11 cellular contexts compared by ENCODE assay signal in genomic region chr6:134938896-134939295, GRCh38. TPM values are rescaled to one million over a fixed set of nuclear protein-coding genes. Genes with fewer than 3 reads are reported as not detected.
A peak's percentile ranks its signal among the peaks of the same experiment; 100 is the strongest.
DNase-seq lines count a peak whose midpoint lies in the region; ATAC-seq and TF ChIP-seq lines count a peak whose summit lies in the region.
"Had no signal": no experiment of that assay in that cellular context is flagged by ENCODE, and none has a peak within 500 bp of the region (broad histone marks: within the 10 kb centered on the region; RNA-seq: fewer than 3 reads in every experiment).

No MANE protein-coding gene starts in this region.

- no peaks in the 10 kb centered on the region for H3K27me3 Mint-ChIP-seq in CD4-positive, alpha-beta T cell

- no peak overlapping the region for H3K4ac ChIP-seq in neuronal stem cell (ENCODE audit: low read length)

- peak; percentile 91 for ATAC-seq in CD4-positive, alpha-beta T cell (ENCODE audit: poor library complexity)
- peak; percentile 88 for ATAC-seq in HG02678 (IDR thresholded peaks at IDR 0.05; ENCODE audit: unreplicated experiment)

- no peak overlapping the region for H3K14ac ChIP-seq in neuronal stem cell (ENCODE audit: low read length)

- no peak overlapping the region for H3K18ac ChIP-seq in neuronal stem cell (ENCODE audit: low read length)

- no peak overlapping the region for H3K27ac Mint-ChIP-seq in CD4-positive, alpha-beta T cell

- H2BK5ac ChIP-seq in neuronal stem cell (ENCODE audit: low read length), result no peak overlapping the region

- no peak overlapping the region for H4K8ac ChIP-seq in neuronal stem cell (ENCODE audit: low read depth, low read length)

- DNase-seq in CD4-positive, alpha-beta T cell, result peak in 6 of 10 experiments; percentile 2 to 39 (median 6)
- DNase-seq in activated CD8-positive, alpha-beta memory T cell treated with anti-CD3 and anti-CD28 coated beads for 4 hours (ENCODE audit: low read depth in 2 of 2), result peak; percentile 32 to 72
- peak; percentile 60 for DNase-seq in stimulated activated CD4-positive, alpha-beta T cell treated with anti-CD3 and anti-CD28 coated beads, Interleukin-12 subunit alpha, Interleukin-12 subunit beta, amount 100 ng/mL, for 4 hours
- no peak for DNase-seq in neuronal stem cell (ENCODE audit: low spot score)
- DNase-seq in tibial nerve (ENCODE audit: low spot score in 2 of 2), result no peak
- DNase-seq in DMS79 treated with DMSO at 0.1 percent for 48 hours (lab: John Stamatoyannopoulos, UW), result no peak
- DNase-seq in DMS53 (lab: John Stamatoyannopoulos, UW), result no peak
- DNase-seq: caudate nucleus had no signal

- no peak for TF ChIP-seq EP300 in tibial nerve (IDR thresholded peaks at IDR 0.05)

- CTCF ChIA-PET in CD4-positive, alpha-beta T cell (lab: Charles Lee), result interaction anchor here (1.0 kb wide), 1 partner anchor 116 kb away, joined by 3 read pairs; no protein-coding TSS in a partner anchor

- no peak overlapping the region for H4K91ac ChIP-seq in neuronal stem cell (ENCODE audit: low read depth, low read length, poor library complexity)

- H3K4me1 ChIP-seq in neuronal stem cell (ENCODE audit: control insufficient read depth in 2 of 2, insufficient read depth in 1 of 2, low read depth in 1 of 2, low read length in 2 of 2) (no peaks in the 10 kb centered on the region), tibial nerve (no peaks in the 10 kb centered on the region)
- H3K4me1 ChIP-seq: prostate gland had no signal

- H3K27ac ChIP-seq in CD4-positive, alpha-beta T cell (ENCODE audit: low read depth, low read length), result no peak overlapping the region
- no peak overlapping the region for H3K27ac ChIP-seq in neuronal stem cell (replicated peaks; ENCODE audit: low read length)
- no peak overlapping the region for H3K27ac ChIP-seq in tibial nerve
- H3K27ac ChIP-seq: C4-2B, prostate gland had no signal

- H3K79me1 ChIP-seq in neuronal stem cell (ENCODE audit: low read depth, low read length), result no peaks in the 10 kb centered on the region

- TF ChIP-seq POLR2A in tibial nerve (IDR thresholded peaks at IDR 0.05), result no peak

- no peak overlapping the region for H3K4me3 Mint-ChIP-seq in CD4-positive, alpha-beta T cell

- peaks cover 12% of the 10 kb centered on the region for H3K4me1 Mint-ChIP-seq in CD4-positive, alpha-beta T cell (ENCODE audit: low read depth)

- no peak overlapping the region for H3K4me2 ChIP-seq in neuronal stem cell (ENCODE audit: insufficient read depth, low read length, poor library complexity, severe bottlenecking)

- no peaks in the 10 kb centered on the region for H3K9me3 ChIP-seq in CD4-positive, alpha-beta T cell (ENCODE audit: control insufficient read depth, low read length)
- H3K9me3 ChIP-seq in neuronal stem cell (replicated peaks in 1 of 2; ENCODE audit: control insufficient read depth in 2 of 2, insufficient read depth in 1 of 2, low read depth in 1 of 2, low read length in 2 of 2), result no peaks in the 10 kb centered on the region
- H3K9me3 ChIP-seq in tibial nerve, result no peaks in the 10 kb centered on the region
- H3K9me3 ChIP-seq: prostate gland had no signal

- H3K36me3 ChIP-seq in neuronal stem cell (replicated peaks in 1 of 2; ENCODE audit: control insufficient read depth in 2 of 2, insufficient read depth in 2 of 2, low read length in 2 of 2) (no peaks in the 10 kb centered on the region), tibial nerve (no peaks in the 10 kb centered on the region)
- H3K36me3 ChIP-seq: prostate gland had no signal

- no peak overlapping the region for H2AFZ ChIP-seq in neuronal stem cell (ENCODE audit: low read length)

- intact Hi-C loops in CD4-positive, alpha-beta T cell (cut with DNase I, micrococcal nuclease), result loop anchor here in 1 of 2 experiments (5.0 kb wide), 1 partner anchor 117 kb away; no protein-coding TSS in a partner anchor

- no peak overlapping the region for H2BK15ac ChIP-seq in neuronal stem cell (ENCODE audit: low read length)

- no peak overlapping the region for H3K9ac ChIP-seq in neuronal stem cell (ENCODE audit: low read depth, low read length, poor library complexity)

- no peak for TF ChIP-seq CTCF in CD4-positive, alpha-beta T cell (IDR thresholded peaks at IDR 0.05)
- TF ChIP-seq CTCF in tibial nerve (IDR thresholded peaks at IDR 0.05), result no peak

- WGBS in neuronal stem cell (ENCODE audit: extremely low coverage in 2 of 2, insufficient read length in 2 of 2, insufficient replicate concordance in 1 of 2), 2 donors, result no CpG with 5 or more reads among the region's 5 CpGs
- 63% methylated on average over 5 of the region's 5 CpGs for WGBS in tibial nerve, 2 donors

- no peak overlapping the region for H2BK120ac ChIP-seq in neuronal stem cell (ENCODE audit: low read depth, low read length)

- POLR2A ChIA-PET in CD4-positive, alpha-beta T cell (lab: Charles Lee), result interaction anchor here (0.5 kb wide), 1 partner anchor 760 kb away, joined by 3 read pairs; no protein-coding TSS in a partner anchor

- no peak overlapping the region for H3K4me3 ChIP-seq in neuronal stem cell (ENCODE audit: low read length in 2 of 2)
- no peak overlapping the region for H3K4me3 ChIP-seq in tibial nerve
- H3K4me3 ChIP-seq: prostate gland had no signal

- no peaks in the 10 kb centered on the region for H3K9me3 Mint-ChIP-seq in CD4-positive, alpha-beta T cell

- H3K36me3 Mint-ChIP-seq in CD4-positive, alpha-beta T cell (ENCODE audit: low read depth), result no peaks in the 10 kb centered on the region

- H3K23ac ChIP-seq in neuronal stem cell (ENCODE audit: low read depth, low read length, poor library complexity), result no peak overlapping the region

- no peak overlapping the region for H2BK12ac ChIP-seq in neuronal stem cell (ENCODE audit: low read length)

- no peak overlapping the region for H2AK5ac ChIP-seq in neuronal stem cell (ENCODE audit: low read depth, low read length)

- H3K27me3 ChIP-seq in CD4-positive, alpha-beta T cell (ENCODE audit: control insufficient read depth, insufficient read depth, low read length), result no peaks in the 10 kb centered on the region
- H3K27me3 ChIP-seq in neuronal stem cell (ENCODE audit: control insufficient read depth in 3 of 3, insufficient read depth in 3 of 3, low read depth in 1 of 3, low read length in 3 of 3) (no peaks in the 10 kb centered on the region), tibial nerve (no peaks in the 10 kb centered on the region)

RNA-seq across cellular contexts. Expression of gene ALDH8A1, which starts 11.0 kb away (rescaled TPM):
- total RNA-seq in CD4-positive, alpha-beta T cell, result 1 to 10 TPM; 1.4 to 1.6 TPM
- polyA plus RNA-seq in neuronal stem cell (2013, experiment 1 of 2), result 0.13 TPM
- polyA plus RNA-seq in neuronal stem cell (2013, experiment 2 of 2), result 0.10 TPM
- 1 to 10 TPM in 3 of 4 donors, under 1 TPM in 1; 0.90 to 4.2 (median 2.3) TPM for total RNA-seq in tibial nerve

Comparison
In these comparisons a context has a peak if more than half of its experiments do, and no peak if none do; other contexts are left out.
1. DNase-seq: peak in CD4-positive, alpha-beta T cell (6 of 10), activated CD8-positive, alpha-beta memory T cell treated with anti-CD3 and anti-CD28 coated beads for 4 hours (2 of 2) and stimulated activated CD4-positive, alpha-beta T cell treated with anti-CD3 and anti-CD28 coated beads, Interleukin-12 subunit alpha, Interleukin-12 subunit beta, amount 100 ng/mL, for 4 hours (single experiment); none in neuronal stem cell (single experiment), tibial nerve (0 of 2), DMS79 treated with DMSO at 0.1 percent for 48 hours (single experiment) and DMS53 (single experiment).